ENCODE assay signal across 8 cellular contexts in the genomic region with DNA sequence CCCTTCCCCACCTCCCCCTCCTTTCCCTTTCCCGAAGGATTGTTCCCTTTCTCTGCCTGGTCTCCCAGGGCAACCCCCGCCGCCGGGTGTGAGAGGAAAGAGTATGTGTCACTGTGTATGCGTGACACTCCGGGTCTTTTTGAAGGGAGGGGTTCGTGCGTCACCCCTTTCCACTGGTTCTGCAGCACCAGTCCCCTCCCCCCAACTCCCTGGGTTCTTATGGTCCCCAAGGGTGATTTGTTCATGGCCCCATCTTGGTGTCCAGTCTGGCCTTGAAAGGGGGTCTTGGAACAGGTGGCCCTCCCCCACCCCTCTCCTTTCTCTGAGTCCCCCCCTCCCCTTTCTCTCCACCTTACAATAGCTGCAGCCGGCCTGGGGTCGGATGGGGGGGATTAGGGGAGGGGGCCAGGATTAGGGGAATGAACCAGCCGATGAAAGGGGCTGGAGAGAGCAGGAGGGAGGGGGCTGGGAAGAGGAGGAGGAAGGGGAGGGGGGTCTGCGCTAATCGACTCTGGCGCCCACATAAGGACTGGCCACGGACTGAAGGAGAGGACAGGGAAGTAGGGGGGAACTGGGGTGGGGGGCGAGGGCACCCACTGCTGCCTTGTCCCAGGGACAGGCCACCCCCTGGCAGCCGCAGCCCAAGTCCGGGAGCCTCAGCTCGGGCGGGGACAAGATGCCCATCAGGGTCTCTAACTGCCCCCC. TPM values are rescaled to one million over a fixed set of nuclear protein-coding genes. Genes with fewer than 3 reads are reported as not detected.
A peak's percentile ranks its signal among the peaks of the same experiment; 100 is the strongest.
DNase-seq lines count a peak whose midpoint lies in the region; ATAC-seq and TF ChIP-seq lines count a peak whose summit lies in the region.

No MANE protein-coding gene starts in this region.

- H3K4me1 ChIP-seq in Panc1 (ENCODE audit: control insufficient read depth, insufficient read depth, low read length) (peaks cover 42% of the 10 kb centered on the region), trophoblast cell (ENCODE audit: control insufficient read depth in 1 of 2, insufficient read depth in 2 of 2, low read length in 2 of 2) (peaks cover 12 to 29% of the 10 kb centered on the region in 2 experiments), aorta (ENCODE audit: control insufficient read depth in 1 of 2, insufficient read depth in 2 of 2, low read length in 2 of 2) (no peaks in the 10 kb centered on the region)

- in situ Hi-C loops in Panc1 (cut with HindIII; ENCODE audit: low pct_unique_long_range_greater_than_20kb, low sequenced_read_pairs) = no loop called here

- POLR2A ChIA-PET in Panc1 (lab: Charles Lee) = interaction anchor here (0.6 kb wide), 1 partner anchor 235 kb away, joined by 6 read pairs; no protein-coding TSS in a partner anchor

- H3K79me1 ChIP-seq in trophoblast cell (ENCODE audit: low read length) = peaks cover 15% of the 10 kb centered on the region

- DNase-seq in GM03348 (ENCODE audit: low spot score) (peak; percentile 53), Panc1 (ENCODE audit: low read depth, low spot score) (no peak), fibroblast of gingiva (ENCODE audit: low read depth) (peak; percentile 21), trophoblast cell (no peak), UCSD-AML1 (lab: John Stamatoyannopoulos, UW; ENCODE audit: unreplicated experiment) (no peak), aorta (no peak)
- no peak for DNase-seq in activated CD4-positive, alpha-beta T cell treated with anti-CD3 and anti-CD28 coated beads for 1 hour

- no peaks in the 10 kb centered on the region for H3K9me3 ChIP-seq in Panc1 (ENCODE audit: control insufficient read depth, insufficient read depth, low read depth, low read length)
- H3K9me3 ChIP-seq in trophoblast cell (ENCODE audit: insufficient read depth, low read depth, low read length) = peaks cover 7% of the 10 kb centered on the region
- H3K9me3 ChIP-seq in aorta (ENCODE audit: control insufficient read depth, low read length) = no peaks in the 10 kb centered on the region

- H3K27ac ChIP-seq in Panc1 (ENCODE audit: low read length) (peak overlapping the region; percentile 95), trophoblast cell (ENCODE audit: low read depth, low read length) (no peak overlapping the region), aorta (ENCODE audit: low read depth in 1 of 2, low read length in 2 of 2) (no peak overlapping the region)

- no peak overlapping the region for H3K18ac ChIP-seq in trophoblast cell (ENCODE audit: low read length)

- CTCF ChIA-PET in Panc1 (lab: Charles Lee) = no interaction called here

- no peak overlapping the region for H2BK120ac ChIP-seq in trophoblast cell (ENCODE audit: insufficient read depth, low read length, poor library complexity)

- no TSS peak for BruUV-seq in Panc1 (replicated peaks; lab: Mats Ljungman, UMichigan)

- no CpG with 5 or more reads among the region's 20 CpGs for WGBS in trophoblast cell (ENCODE audit: extremely low coverage, insufficient coverage, insufficient read length)
- 20 to 25% methylated on average over 15 to 20 of the region's 20 CpGs for WGBS in aorta, 2 donors

- H3K79me2 ChIP-seq in trophoblast cell (ENCODE audit: control insufficient read depth, insufficient read depth, low read length, poor library complexity) = peaks cover 10% of the 10 kb centered on the region

- H3K4ac ChIP-seq in trophoblast cell (ENCODE audit: low read depth, low read length) = no peak overlapping the region

- ATAC-seq in Panc1 (peak; percentile 14; the same call in 1 of the 2 replicates), GM21619 (IDR thresholded peaks at IDR 0.05; ENCODE audit: unreplicated experiment) (no peak), aorta (ENCODE audit: low FRiP score) (no peak)

- H2AK5ac ChIP-seq in trophoblast cell (ENCODE audit: low read length) = no peak overlapping the region

- peak overlapping the region; percentile 93 for H4K91ac ChIP-seq in trophoblast cell (ENCODE audit: low read depth, low read length)

- peak overlapping the region; percentile 97 for H3K4me2 ChIP-seq in trophoblast cell (ENCODE audit: low read length)

- no peaks in the 10 kb centered on the region for H3K27me3 ChIP-seq in Panc1 (ENCODE audit: control insufficient read depth, insufficient read depth, low read length)
- no peaks in the 10 kb centered on the region for H3K27me3 ChIP-seq in trophoblast cell (ENCODE audit: insufficient read depth, low read length)
- no peaks in the 10 kb centered on the region for H3K27me3 ChIP-seq in aorta (ENCODE audit: control insufficient read depth in 1 of 2, insufficient read depth in 2 of 2, low read length in 1 of 2)

- H3K9ac ChIP-seq in trophoblast cell (ENCODE audit: low read length) = peak overlapping the region; percentile 90

- H3K4me3 ChIP-seq in Panc1 (ENCODE audit: low read depth in 2 of 2, low read length in 2 of 2) (peak overlapping the region; percentile 84 to 92), trophoblast cell (ENCODE audit: low read depth, low read length) (peak overlapping the region; percentile 87), aorta (ENCODE audit: low read length in 2 of 2) (peak overlapping the region in 1 of 2 donors; percentile 65)

- no peak overlapping the region for H2BK12ac ChIP-seq in trophoblast cell (ENCODE audit: low read length)

- H3K36me3 ChIP-seq in Panc1 (ENCODE audit: control insufficient read depth, insufficient read depth, low read length) = peaks cover 6% of the 10 kb centered on the region
- peaks cover 28 to 36% of the 10 kb centered on the region in 2 experiments for H3K36me3 ChIP-seq in trophoblast cell (ENCODE audit: control insufficient read depth in 1 of 2, insufficient read depth in 2 of 2, low read length in 2 of 2)
- H3K36me3 ChIP-seq in aorta (ENCODE audit: control insufficient read depth in 1 of 2, insufficient read depth in 2 of 2, low read length in 1 of 2) = peaks cover 0 to 3% of the 10 kb centered on the region in 2 donors

- peak overlapping the region; percentile 1 for H3K14ac ChIP-seq in trophoblast cell (ENCODE audit: low read length)

- H2AFZ ChIP-seq in trophoblast cell (ENCODE audit: insufficient read depth, low read length, poor library complexity) = no peak overlapping the region

- H3K23ac ChIP-seq in trophoblast cell (ENCODE audit: low read length) = no peak overlapping the region

- no peak for TF ChIP-seq CTCF in Panc1 (IDR thresholded peaks at IDR 0.05)

- peak overlapping the region; percentile 86 for H4K8ac ChIP-seq in trophoblast cell (ENCODE audit: low read depth, low read length)

- H4K12ac ChIP-seq in trophoblast cell (ENCODE audit: low read depth, low read length) = peak overlapping the region; percentile 6

- no peak overlapping the region for H2BK5ac ChIP-seq in trophoblast cell (ENCODE audit: low read depth, low read length, poor library complexity)

- intact Hi-C loops in Panc1 (cut with micrococcal nuclease; ENCODE audit: unreplicated experiment) (no loop called here), aorta (cut with DNase I) (loop anchor here in 1 of 2 donors (10.0 kb wide), 4 partner anchors 208 to 1802 kb away; a partner anchor contains a TSS)

RNA-seq across cellular contexts. Expression of a gene that starts 1.3 kb away (rescaled TPM):
- total RNA-seq in Panc1 (2021; ENCODE audit: unreplicated experiment) = 33.7 TPM
- polyA plus RNA-seq in Panc1 (2012; ENCODE audit: insufficient read length) = 63.5 TPM
- polyA plus RNA-seq in trophoblast cell (2013) = 27.7 and 28.0 TPM in 2 replicates
- 10 to 100 TPM; 34.1 to 38.1 TPM for total RNA-seq in aorta
- polyA plus RNA-seq in aorta = 10 to 100 TPM; 26.4 to 64.0 TPM

RNA-seq across cellular contexts. Expression of a gene that starts 2.6 kb away (rescaled TPM):
- total RNA-seq in Panc1 (2021; ENCODE audit: unreplicated experiment) = 7.4 TPM
- polyA plus RNA-seq in Panc1 (2012; ENCODE audit: insufficient read length) = 8.9 TPM
- polyA plus RNA-seq in trophoblast cell (2013) = 2.7 and 3.2 TPM in 2 replicates
- 1 to 10 TPM; 2.7 to 4.4 TPM for total RNA-seq in aorta
- polyA plus RNA-seq in aorta = 1 to 10 TPM; 4.4 to 8.8 TPM

RNA-seq across cellular contexts. Expression of a gene that starts 6.3 kb away (rescaled TPM):
- total RNA-seq in Panc1 (2021; ENCODE audit: unreplicated experiment) (135 TPM), aorta (10 to 100 TPM; 86.9 to 90.3 TPM)
- 155 TPM for polyA plus RNA-seq in Panc1 (2012; ENCODE audit: insufficient read length)
- 96.6 and 100 TPM in 2 replicates for polyA plus RNA-seq in trophoblast cell (2013)
- 100 to 1,000 TPM in 1 of 2 donors, 10 to 100 TPM in 1; 59.7 to 102 TPM for polyA plus RNA-seq in aorta

RNA-seq across cellular contexts. Expression of a gene that starts 6.6 kb away (rescaled TPM):
- total RNA-seq in Panc1 (2021; ENCODE audit: unreplicated experiment) (27.4 TPM), aorta (10 to 100 TPM; 51.6 to 55.4 TPM)
- polyA plus RNA-seq in Panc1 (2012; ENCODE audit: insufficient read length) = 28.5 TPM
- 13.5 and 14.4 TPM in 2 replicates for polyA plus RNA-seq in trophoblast cell (2013)
- polyA plus RNA-seq in aorta = 100 to 1,000 TPM in 1 of 2 donors, 10 to 100 TPM in 1; 14.1 to 120 TPM

RNA-seq across cellular contexts. Expression of a gene that starts 14.7 kb away (rescaled TPM):
- total RNA-seq in Panc1 (2021; ENCODE audit: unreplicated experiment) (0.57 TPM), aorta (1 to 10 TPM; 1.6 to 1.7 TPM)
- 0.94 TPM for polyA plus RNA-seq in Panc1 (2012; ENCODE audit: insufficient read length)
- polyA plus RNA-seq in trophoblast cell (2013) = 4.4 and 4.5 TPM in 2 replicates
- 1 to 10 TPM in 1 of 2 donors, under 1 TPM in 1; 0.13 to 3.6 TPM for polyA plus RNA-seq in aorta

Comparison
In these comparisons a context has a peak if more than half of its experiments do, and no peak if none do; other contexts are left out.
1. DNase-seq: peak in GM03348 (single experiment) and fibroblast of gingiva (single experiment); none in Panc1 (single experiment), trophoblast cell (0 of 2), UCSD-AML1 (single experiment), activated CD4-positive, alpha-beta T cell treated with anti-CD3 and anti-CD28 coated beads for 1 hour (single experiment) and aorta (0 of 2).